Comparison of ENCODE assay signal across 20 cellular contexts in genomic region chr3:41247590-41247989, GRCh38. TPM values are rescaled to one million over a fixed set of nuclear protein-coding genes. Genes with fewer than 3 reads are reported as not detected.
DNase-seq lines count a peak whose midpoint lies in the region; ATAC-seq and TF ChIP-seq lines count a peak whose summit lies in the region.
"Had no signal": no experiment of that assay in that cellular context is flagged by ENCODE, and none has a peak within 500 bp of the region (broad histone marks: within the 10 kb centered on the region; RNA-seq: fewer than 3 reads in every experiment).

No MANE protein-coding gene starts in this region.

- peaks cover 24% of the 10 kb centered on the region for H3K4me1 Mint-ChIP-seq in mesothelial cell of epicardium
- no peaks in the 10 kb centered on the region for H3K4me1 Mint-ChIP-seq in activated CD4-positive, alpha-beta T cell treated with anti-CD3 and anti-CD28 coated beads for 36 hours

- peaks cover 8% of the 10 kb centered on the region for H3K36me3 Mint-ChIP-seq in mesothelial cell of epicardium
- peaks cover 7% of the 10 kb centered on the region for H3K36me3 Mint-ChIP-seq in activated CD4-positive, alpha-beta T cell treated with anti-CD3 and anti-CD28 coated beads for 36 hours (ENCODE audit: low read depth)

- peaks cover 9% of the 10 kb centered on the region for H3K9me3 Mint-ChIP-seq in mesothelial cell of epicardium
- peaks cover 4% of the 10 kb centered on the region for H3K9me3 Mint-ChIP-seq in activated CD4-positive, alpha-beta T cell treated with anti-CD3 and anti-CD28 coated beads for 36 hours (ENCODE audit: low read depth)

- H3K4me1 ChIP-seq in right atrium auricular region = peaks cover 0 to 23% of the 10 kb centered on the region in 2 donors

- ATAC-seq in Right ventricle myocardium inferior (no peak), HG03565 (IDR thresholded peaks at IDR 0.05; ENCODE audit: unreplicated experiment) (no peak)
- no peak for ATAC-seq in activated CD4-positive, alpha-beta T cell treated with anti-CD3 and anti-CD28 coated beads for 36 hours
- ATAC-seq: K562 had no signal

- H3K27me3 Mint-ChIP-seq in mesothelial cell of epicardium (ENCODE audit: low read depth) = no peaks in the 10 kb centered on the region
- no peaks in the 10 kb centered on the region for H3K27me3 Mint-ChIP-seq in activated CD4-positive, alpha-beta T cell treated with anti-CD3 and anti-CD28 coated beads for 36 hours

- peaks cover 11% of the 10 kb centered on the region for H3K36me3 ChIP-seq in right atrium auricular region

- DNase-seq in right atrium auricular region (ENCODE audit: low spot score) = no peak
- DNase-seq in Right ventricle myocardium inferior (ENCODE audit: missing footprints) = no peak
- peak; percentile 82 for DNase-seq in astrocyte of the hippocampus (ENCODE audit: low read depth, low spot score)
- no peak for DNase-seq in mesothelial cell of epicardium (ENCODE audit: low spot score in 2 of 2, unreplicated experiment in 2 of 2)
- peak; percentile 62 for DNase-seq in superior temporal gyrus (ENCODE audit: extremely low spot score)
- DNase-seq in activated CD4-positive, alpha-beta T cell treated with anti-CD3 and anti-CD28 coated beads for 1 hour = no peak
- no peak for DNase-seq in activated CD4-positive, alpha-beta T cell treated with anti-CD3 and anti-CD28 coated beads for 36 hours
- DNase-seq: GF-D8, H7, MV-4-11, NCI-H1417, NCI-H1930, NCI-H2171, NCI-H446, NCI-H748 treated with DMSO at 0.1 percent for 48 hours, OCI-M1, SIG-M5 had no signal

- H3K4me3 ChIP-seq in right atrium auricular region = no peak overlapping the region
- H3K4me3 ChIP-seq: K562 had no signal

- H3K27ac Mint-ChIP-seq in mesothelial cell of epicardium = peak overlapping the region; percentile 71
- H3K27ac Mint-ChIP-seq in activated CD4-positive, alpha-beta T cell treated with anti-CD3 and anti-CD28 coated beads for 36 hours = no peak overlapping the region

- peak overlapping the region; percentile 13 to 23 for H3K27ac ChIP-seq in right atrium auricular region
- H3K27ac ChIP-seq: HL-60 had no signal

- TF ChIP-seq CTCF in right atrium auricular region (IDR thresholded peaks at IDR 0.05) = no peak
- no peak for TF ChIP-seq CTCF in mesothelial cell of epicardium (IDR thresholded peaks at IDR 0.05; ENCODE audit: unreplicated experiment)

- H3K27me3 ChIP-seq in right atrium auricular region = no peaks in the 10 kb centered on the region

- CTCF ChIA-PET in activated CD4-positive, alpha-beta T cell treated with anti-CD3 and anti-CD28 coated beads for 36 hours (lab: Charles Lee) = interaction anchor here (0.6 kb wide), 1 partner anchor 402 kb away, joined by 3 read pairs; no protein-coding TSS in a partner anchor

- no peak overlapping the region for H3K4me3 Mint-ChIP-seq in mesothelial cell of epicardium
- no peak overlapping the region for H3K4me3 Mint-ChIP-seq in activated CD4-positive, alpha-beta T cell treated with anti-CD3 and anti-CD28 coated beads for 36 hours

- POLR2A ChIA-PET in activated CD4-positive, alpha-beta T cell treated with anti-CD3 and anti-CD28 coated beads for 36 hours (lab: Charles Lee) = no interaction called here

- intact Hi-C loops in Right ventricle myocardium inferior (cut with DNase I) = no loop called here
- intact Hi-C loops in activated CD4-positive, alpha-beta T cell treated with anti-CD3 and anti-CD28 coated beads for 36 hours (cut with DNase I, micrococcal nuclease) = no loop called here

- no peaks in the 10 kb centered on the region for H3K9me3 ChIP-seq in right atrium auricular region

RNA-seq across cellular contexts. Expression of gene CTNNB1, which starts 48.3 kb away (rescaled TPM):
- total RNA-seq in right atrium auricular region (100 to 1,000 TPM; 156 to 261 TPM), Right ventricle myocardium inferior (160 TPM), mesothelial cell of epicardium (534 to 545 TPM (median 537 TPM) in 3 replicates)
- 100 to 1,000 TPM; 114 to 158 TPM for total RNA-seq in activated CD4-positive, alpha-beta T cell treated with anti-CD3 and anti-CD28 coated beads for 36 hours

Comparison
In these comparisons a context has a peak if more than half of its experiments do, and no peak if none do; other contexts are left out.
1. DNase-seq: peak in astrocyte of the hippocampus (single experiment) and superior temporal gyrus (single experiment); none in right atrium auricular region (single experiment), Right ventricle myocardium inferior (single experiment), mesothelial cell of epicardium (0 of 2), activated CD4-positive, alpha-beta T cell treated with anti-CD3 and anti-CD28 coated beads for 1 hour (single experiment) and activated CD4-positive, alpha-beta T cell treated with anti-CD3 and anti-CD28 coated beads for 36 hours (single experiment).